ENCODE assay signal across 22 cellular contexts in genomic region chrX:57677132-57677858, GRCh38. TPM values are rescaled to one million over a fixed set of nuclear protein-coding genes. Genes with fewer than 3 reads are reported as not detected.
"Had no signal": no experiment of that assay in that cellular context is flagged by ENCODE, and none has a peak within 500 bp of the region (broad histone marks: within the 10 kb centered on the region; RNA-seq: fewer than 3 reads in every experiment).

No MANE protein-coding gene starts in this region.

- H3K27me3 Mint-ChIP-seq: effector memory CD8-positive, alpha-beta T cell had no signal

- H3K4me1 ChIP-seq: breast epithelium, right atrium auricular region, tibial artery, uterus had no signal

- H3K9me3 ChIP-seq: uterus had no signal

- DNase-seq: activated naive CD4-positive, alpha-beta T cell treated with Interleukin-2 at 50 U/mL for 16 hours; anterior cingulate cortex; dermis blood vessel endothelial cell; effector memory CD8-positive, alpha-beta T cell; foreskin melanocyte; head of caudate nucleus; occipital lobe; small intestine; stimulated activated CD4-positive, alpha-beta T cell treated with anti-CD3 and anti-CD28 coated beads, Interleukin-4, amount 100 ng/mL, for 24 hours; stimulated activated naive CD4-positive, alpha-beta T cell; tibial artery; uterus had no signal

- H3K27ac Mint-ChIP-seq: effector memory CD8-positive, alpha-beta T cell; nephron had no signal

- H3K27ac ChIP-seq: breast epithelium, epithelial cell of prostate, right atrium auricular region, tibial artery, uterus had no signal

- H3K4me3 Mint-ChIP-seq: effector memory CD8-positive, alpha-beta T cell; nephron had no signal

- H3K27me3 ChIP-seq: right atrium auricular region, tibial artery, uterus had no signal

- H3K36me3 ChIP-seq: breast epithelium, right atrium auricular region, tibial artery, uterus had no signal

- ATAC-seq: activated CD4-positive, CD25-positive, alpha-beta regulatory T cell treated with anti-CD3 and anti-CD28 coated beads, Interleukin-2, amount 50 U/mL, for 24 hours; effector memory CD8-positive, alpha-beta T cell had no signal

- FAIRE-seq: small intestine had no signal

- H3K4me3 ChIP-seq: breast epithelium, right atrium auricular region, tibial artery, uterus had no signal

- H3K4me1 Mint-ChIP-seq: nephron had no signal

RNA-seq across cellular contexts. Expression of gene NLRP2B, which starts 2.8 kb away (rescaled TPM):
- total RNA-seq: activated CD8-positive, alpha-beta memory T cell treated with anti-CD3 and anti-CD28 coated beads for 36 hours; fibroblast of lung; mesenteric fat pad; posterior vena cava; right atrium auricular region; subcutaneous adipose tissue had no signal
- polyA plus RNA-seq: fibroblast of lung, small intestine had no signal
